Comparison of ENCODE assay signal across 9 cellular contexts in the genomic region with DNA sequence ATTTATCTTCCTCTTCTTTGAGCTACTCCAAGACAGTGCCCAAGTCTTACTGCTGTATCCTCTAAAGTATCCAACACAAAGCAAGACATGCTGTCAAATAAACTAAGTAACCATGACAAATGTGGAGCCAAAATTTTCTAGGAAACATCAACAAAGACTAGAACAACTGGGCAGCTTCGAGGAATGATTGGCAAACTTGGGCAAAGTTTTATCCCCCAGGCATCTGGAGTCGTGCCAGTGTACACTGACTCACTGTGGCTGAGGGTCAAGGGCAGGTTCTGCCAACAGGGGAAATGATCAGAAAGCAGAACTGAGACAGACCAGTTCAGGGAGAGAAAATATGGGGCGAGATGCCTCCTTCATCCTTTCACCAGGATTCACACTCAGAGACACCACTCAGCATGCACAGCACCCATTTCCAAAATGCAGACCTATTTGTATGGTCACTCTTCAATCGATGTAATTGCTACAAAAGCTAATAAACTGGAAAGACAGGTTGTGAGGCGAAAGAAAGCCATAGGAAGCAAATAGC.
DNase-seq lines count a peak whose midpoint lies in the region; ATAC-seq, FAIRE-seq and TF ChIP-seq lines count a peak whose summit lies in the region.
"Had no signal": no experiment of that assay in that cellular context is flagged by ENCODE, and none has a peak within 500 bp of the region (broad histone marks: within the 10 kb centered on the region; RNA-seq: fewer than 3 reads in every experiment).

No MANE protein-coding gene starts in this region.

- no peak overlapping the region for H2AFZ ChIP-seq in mammary epithelial cell (ENCODE audit: low read depth, low read length)

- H3K4me1 ChIP-seq in mammary epithelial cell (ENCODE audit: insufficient read depth, low read length) (peaks cover 27% of the 10 kb centered on the region), mucosa of descending colon (ENCODE audit: low read depth) (peaks cover 13% of the 10 kb centered on the region)

- no peak for TF ChIP-seq POLR2A in H54 (IDR thresholded peaks at IDR 0.05; ENCODE audit: low read depth, low read length)

- no peak overlapping the region for H3K9ac ChIP-seq in mammary epithelial cell (ENCODE audit: insufficient read depth, low read length)

- H3K27me3 Mint-ChIP-seq in activated CD4-positive, alpha-beta T cell treated with anti-CD3 and anti-CD28 coated beads for 36 hours = peaks cover 11% of the 10 kb centered on the region

- no peak overlapping the region for H3K4me3 Mint-ChIP-seq in activated CD4-positive, alpha-beta T cell treated with anti-CD3 and anti-CD28 coated beads for 36 hours

- ATAC-seq in mucosa of descending colon = peak; percentile 72
- no peak for ATAC-seq in activated CD4-positive, alpha-beta T cell treated with anti-CD3 and anti-CD28 coated beads for 36 hours

- H3K4me3 ChIP-seq in mammary epithelial cell (replicated peaks in 1 of 3; ENCODE audit: insufficient read depth in 1 of 3, low read depth in 2 of 3, low read length in 3 of 3) = no peak overlapping the region
- H3K4me3 ChIP-seq in mucosa of descending colon = no peak overlapping the region
- H3K4me3 ChIP-seq in coronary artery = no peak overlapping the region
- H3K4me3 ChIP-seq: dorsolateral prefrontal cortex had no signal

- H3K9me3 ChIP-seq in mammary epithelial cell (replicated peaks; ENCODE audit: insufficient read depth, low read length) (no peaks in the 10 kb centered on the region), mucosa of descending colon (peaks cover 6% of the 10 kb centered on the region)

- CTCF ChIA-PET in mammary epithelial cell (lab: Charles Lee; ENCODE audit: low non-redundant PET) = interaction anchor here (0.7 kb wide), 1 partner anchor 27 kb away, joined by 3 read pairs; no protein-coding TSS in a partner anchor
- CTCF ChIA-PET in activated CD4-positive, alpha-beta T cell treated with anti-CD3 and anti-CD28 coated beads for 36 hours (lab: Charles Lee) = interaction anchor here (2.0 kb wide), 1 partner anchor 66 kb away, joined by 6 read pairs; a partner anchor contains a TSS

- in situ Hi-C loops in mammary epithelial cell (cut with MboI; ENCODE audit: low sequenced_read_pairs in 2 of 2) = no loop called here

- WGBS in mammary epithelial cell (ENCODE audit: low coverage, missing lambda C conversion rate) = 17% methylated on average over 5 of the region's 5 CpGs

- intact Hi-C loops in mammary epithelial cell (cut with micrococcal nuclease) = loop anchor here (5.0 kb wide), 1 partner anchor 35 kb away; no protein-coding TSS in a partner anchor
- intact Hi-C loops in mucosa of descending colon (cut with DNase I, micrococcal nuclease) = no loop called here
- intact Hi-C loops in activated CD4-positive, alpha-beta T cell treated with anti-CD3 and anti-CD28 coated beads for 36 hours (cut with DNase I, micrococcal nuclease) = loop anchor here in 1 of 2 experiments (2.0 kb wide), 1 partner anchor 41 kb away; no protein-coding TSS in a partner anchor

- peak; percentile 99 for FAIRE-seq in H54 (lab: Jason Lieb, UNC)

- H3K27ac ChIP-seq in mammary epithelial cell (ENCODE audit: insufficient read depth, low read depth, low read length) = peak overlapping the region; percentile 90
- H3K27ac ChIP-seq in coronary artery = no peak overlapping the region
- H3K27ac ChIP-seq: dorsolateral prefrontal cortex had no signal

- POLR2A ChIA-PET in activated CD4-positive, alpha-beta T cell treated with anti-CD3 and anti-CD28 coated beads for 36 hours (lab: Charles Lee) = interaction anchor here (0.6 kb wide), 1 partner anchor 41 kb away, joined by 3 read pairs; no protein-coding TSS in a partner anchor

- peak; percentile 91 for DNase-seq in EL
- peak; percentile 75 for DNase-seq in H54 (ENCODE audit: insufficient read length, low spot score)
- peak; percentile 84 for DNase-seq in NCI-H2196 treated with DMSO at 0.1 percent for 48 hours (lab: John Stamatoyannopoulos, UW; ENCODE audit: unreplicated experiment)
- peak; percentile 93 for DNase-seq in mammary epithelial cell
- peak in 2 of 3 donors; percentile 73 to 74 for DNase-seq in mucosa of descending colon
- DNase-seq in NCI-H82 (lab: John Stamatoyannopoulos, UW) = no peak
- no peak for DNase-seq in coronary artery (ENCODE audit: low spot score)
- DNase-seq in activated CD4-positive, alpha-beta T cell treated with anti-CD3 and anti-CD28 coated beads for 36 hours = no peak

- no peak for TF ChIP-seq CTCF in mammary epithelial cell (conservative IDR thresholded peaks at IDR 0.05 in 1 of 2, IDR thresholded peaks at IDR 0.05 in 1 of 2; ENCODE audit: extremely low read depth in 1 of 2, insufficient read depth in 1 of 2, low read depth in 1 of 2, low read length in 2 of 2)
- no peak for TF ChIP-seq CTCF in mucosa of descending colon (IDR thresholded peaks at IDR 0.05)
- TF ChIP-seq CTCF in coronary artery (IDR thresholded peaks at IDR 0.05) = no peak

- no peaks in the 10 kb centered on the region for H3K9me3 Mint-ChIP-seq in activated CD4-positive, alpha-beta T cell treated with anti-CD3 and anti-CD28 coated beads for 36 hours (ENCODE audit: low read depth)

- dilution Hi-C loops in mammary epithelial cell (cut with HindIII; ENCODE audit: low sequenced_read_pairs) = loop anchor here (5.0 kb wide), 1 partner anchor 105 kb away; no protein-coding TSS in a partner anchor

- H3K4me1 Mint-ChIP-seq in activated CD4-positive, alpha-beta T cell treated with anti-CD3 and anti-CD28 coated beads for 36 hours = peaks cover 18% of the 10 kb centered on the region

- H3K27ac Mint-ChIP-seq in activated CD4-positive, alpha-beta T cell treated with anti-CD3 and anti-CD28 coated beads for 36 hours = no peak overlapping the region

- H4K20me1 ChIP-seq in mammary epithelial cell (ENCODE audit: insufficient read depth, low read length) = no peaks in the 10 kb centered on the region

- no peaks in the 10 kb centered on the region for H3K27me3 ChIP-seq in mammary epithelial cell (ENCODE audit: insufficient read depth, low read length)
- H3K27me3 ChIP-seq: dorsolateral prefrontal cortex had no signal

- H3K79me2 ChIP-seq in mammary epithelial cell (ENCODE audit: insufficient read depth, low read length) = peaks cover 17% of the 10 kb centered on the region

- no TSS peak for BruUV-seq in mammary epithelial cell (replicated peaks; lab: Mats Ljungman, UMichigan)

- peak overlapping the region; percentile 48 for H3K4me2 ChIP-seq in mammary epithelial cell (ENCODE audit: insufficient read depth, low read depth, low read length)

- H3K36me3 Mint-ChIP-seq in activated CD4-positive, alpha-beta T cell treated with anti-CD3 and anti-CD28 coated beads for 36 hours (ENCODE audit: low read depth) = no peaks in the 10 kb centered on the region

- no peaks in the 10 kb centered on the region for H3K36me3 ChIP-seq in mammary epithelial cell (ENCODE audit: insufficient read depth, low read length)
- no peaks in the 10 kb centered on the region for H3K36me3 ChIP-seq in mucosa of descending colon (ENCODE audit: low read depth)

Comparison
In these comparisons a context has a peak if more than half of its experiments do, and no peak if none do; other contexts are left out.
1. DNase-seq: peak in EL (single experiment), H54 (single experiment), NCI-H2196 treated with DMSO at 0.1 percent for 48 hours (single experiment), mammary epithelial cell (single experiment) and mucosa of descending colon (2 of 3); none in NCI-H82 (single experiment), coronary artery (single experiment) and activated CD4-positive, alpha-beta T cell treated with anti-CD3 and anti-CD28 coated beads for 36 hours (single experiment).